Comparison of ENCODE assay signal across 1 cellular context in the genomic region with DNA sequence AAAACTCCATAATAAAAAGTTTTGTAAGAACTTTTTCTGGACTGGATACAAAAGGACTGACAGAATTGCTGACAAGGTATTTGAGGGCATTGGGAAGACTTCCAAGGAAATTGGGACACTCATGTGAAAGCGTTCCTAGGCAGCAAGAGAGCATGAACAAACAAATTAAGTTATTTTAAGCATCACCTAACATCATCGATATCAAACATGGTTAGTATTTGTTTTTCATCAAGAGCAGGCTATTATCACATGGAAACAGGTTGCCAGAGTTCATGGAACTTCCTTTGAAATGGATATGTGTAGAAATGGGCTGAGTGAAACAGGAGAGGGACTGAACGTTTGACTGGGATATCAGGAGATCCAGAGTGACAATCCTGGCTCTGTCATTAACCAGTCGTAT.
TF ChIP-seq lines count a peak whose summit lies in the region.

No MANE protein-coding gene starts in this region.

TF ChIP-seq in HepG2, 621 proteins besides CTCF, POLR2A, EP300 and RAD21 (continued from another document):
- TF ChIP-seq, protein P1, sequence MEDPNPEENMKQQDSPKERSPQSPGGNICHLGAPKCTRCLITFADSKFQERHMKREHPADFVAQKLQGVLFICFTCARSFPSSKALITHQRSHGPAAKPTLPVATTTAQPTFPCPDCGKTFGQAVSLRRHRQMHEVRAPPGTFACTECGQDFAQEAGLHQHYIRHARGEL (CRISPR knock-in tag; IDR thresholded peaks at IDR 0.05): no peak
- no peak for TF ChIP-seq KAT7 (CRISPR knock-in tag; IDR thresholded peaks at IDR 0.05; ENCODE audit: borderline replicate concordance)
- peak; percentile 83 for TF ChIP-seq BCL6 (CRISPR knock-in tag; IDR thresholded peaks at IDR 0.05)
- TF ChIP-seq, protein P2, sequence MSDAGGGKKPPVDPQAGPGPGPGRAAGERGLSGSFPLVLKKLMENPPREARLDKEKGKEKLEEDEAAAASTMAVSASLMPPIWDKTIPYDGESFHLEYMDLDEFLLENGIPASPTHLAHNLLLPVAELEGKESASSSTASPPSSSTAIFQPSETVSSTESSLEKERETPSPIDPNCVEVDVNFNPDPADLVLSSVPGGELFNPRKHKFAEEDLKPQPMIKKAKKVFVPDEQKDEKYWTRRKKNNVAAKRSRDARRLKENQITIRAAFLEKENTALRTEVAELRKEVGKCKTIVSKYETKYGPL (CRISPR knock-in tag; IDR thresholded peaks at IDR 0.05): no peak
- TF ChIP-seq, protein P3, sequence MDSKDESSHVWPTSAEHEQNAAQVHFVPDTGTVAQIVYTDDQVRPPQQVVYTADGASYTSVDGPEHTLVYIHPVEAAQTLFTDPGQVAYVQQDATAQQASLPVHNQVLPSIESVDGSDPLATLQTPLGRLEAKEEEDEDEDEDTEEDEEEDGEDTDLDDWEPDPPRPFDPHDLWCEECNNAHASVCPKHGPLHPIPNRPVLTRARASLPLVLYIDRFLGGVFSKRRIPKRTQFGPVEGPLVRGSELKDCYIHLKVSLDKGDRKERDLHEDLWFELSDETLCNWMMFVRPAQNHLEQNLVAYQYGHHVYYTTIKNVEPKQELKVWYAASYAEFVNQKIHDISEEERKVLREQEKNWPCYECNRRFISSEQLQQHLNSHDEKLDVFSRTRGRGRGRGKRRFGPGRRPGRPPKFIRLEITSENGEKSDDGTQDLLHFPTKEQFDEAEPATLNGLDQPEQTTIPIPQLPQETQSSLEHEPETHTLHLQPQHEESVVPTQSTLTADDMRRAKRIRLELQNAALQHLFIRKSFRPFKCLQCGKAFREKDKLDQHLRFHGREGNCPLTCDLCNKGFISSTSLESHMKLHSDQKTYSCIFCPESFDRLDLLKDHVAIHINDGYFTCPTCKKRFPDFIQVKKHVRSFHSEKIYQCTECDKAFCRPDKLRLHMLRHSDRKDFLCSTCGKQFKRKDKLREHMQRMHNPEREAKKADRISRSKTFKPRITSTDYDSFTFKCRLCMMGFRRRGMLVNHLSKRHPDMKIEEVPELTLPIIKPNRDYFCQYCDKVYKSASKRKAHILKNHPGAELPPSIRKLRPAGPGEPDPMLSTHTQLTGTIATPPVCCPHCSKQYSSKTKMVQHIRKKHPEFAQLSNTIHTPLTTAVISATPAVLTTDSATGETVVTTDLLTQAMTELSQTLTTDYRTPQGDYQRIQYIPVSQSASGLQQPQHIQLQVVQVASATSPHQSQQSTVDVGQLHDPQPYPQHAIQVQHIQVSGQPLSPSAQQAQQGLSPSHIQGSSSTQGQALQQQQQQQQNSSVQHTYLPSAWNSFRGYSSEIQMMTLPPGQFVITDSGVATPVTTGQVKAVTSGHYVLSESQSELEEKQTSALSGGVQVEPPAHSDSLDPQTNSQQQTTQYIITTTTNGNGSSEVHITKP (CRISPR knock-in tag; IDR thresholded peaks at IDR 0.05; ENCODE audit: low read depth): no peak
- no peak for TF ChIP-seq KDM6A (CRISPR knock-in tag; IDR thresholded peaks at IDR 0.05; ENCODE audit: low read depth)
- no peak for TF ChIP-seq TAF1 (CRISPR knock-in tag; IDR thresholded peaks at IDR 0.05)
- TF ChIP-seq CBX1 (IDR thresholded peaks at IDR 0.05; ENCODE audit: low read depth): no peak
